Comparison of ENCODE assay signal across 18 cellular contexts in the genomic region with DNA sequence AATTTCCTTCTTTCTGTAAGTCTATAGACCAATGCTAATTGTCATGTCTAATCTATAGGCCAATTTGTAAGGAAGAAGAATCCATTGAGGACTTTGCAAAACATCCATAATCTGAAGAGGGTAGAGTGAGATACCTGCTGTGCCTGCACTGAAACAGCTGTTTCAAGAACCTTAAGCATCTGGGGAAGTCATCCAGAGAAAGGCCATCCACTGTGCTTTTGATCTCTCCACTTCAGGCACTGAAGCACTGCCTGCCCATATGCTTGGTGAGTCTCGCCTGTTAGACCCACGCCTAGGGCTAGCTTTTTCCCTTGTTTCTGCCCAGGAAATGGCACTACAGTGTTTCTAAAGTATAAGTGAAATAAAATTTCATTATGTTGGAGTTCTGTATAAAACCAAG.
DNase-seq lines count a peak whose midpoint lies in the region; ATAC-seq and TF ChIP-seq lines count a peak whose summit lies in the region.
"Had no signal": no experiment of that assay in that cellular context is flagged by ENCODE, and none has a peak within 500 bp of the region (broad histone marks: within the 10 kb centered on the region; RNA-seq: fewer than 3 reads in every experiment).

No MANE protein-coding gene starts in this region.

- no peaks in the 10 kb centered on the region for H3K79me2 ChIP-seq in GM23338 (replicated peaks; ENCODE audit: insufficient read depth)

- H3F3A ChIP-seq in GM23338 (replicated peaks; ENCODE audit: low read depth) = no peaks in the 10 kb centered on the region

- no peak for TF ChIP-seq EP300 in tibial nerve (IDR thresholded peaks at IDR 0.05)

- no peak overlapping the region for H2AFZ ChIP-seq in GM23338

- no peaks in the 10 kb centered on the region for H4K20me1 ChIP-seq in GM23338 (replicated peaks; ENCODE audit: insufficient read depth)

- no peak overlapping the region for H3K4me3 Mint-ChIP-seq in GM23338
- no peak overlapping the region for H3K4me3 Mint-ChIP-seq in endodermal cell

- H3K27me3 ChIP-seq in GM23338 (ENCODE audit: insufficient read depth) (no peaks in the 10 kb centered on the region), endodermal cell (ENCODE audit: control insufficient read depth, insufficient read depth, low read length, poor library complexity, severe bottlenecking) (no peaks in the 10 kb centered on the region), tibial nerve (no peaks in the 10 kb centered on the region)

- CTCF ChIA-PET in HEK293T (lab: Yijun Ruan, JAX) = no interaction called here

- H3K27ac Mint-ChIP-seq in GM23338 = no peak overlapping the region
- H3K27ac Mint-ChIP-seq in endodermal cell = no peak overlapping the region

- H3K9me2 ChIP-seq in GM23338 (ENCODE audit: insufficient read depth) = no peaks in the 10 kb centered on the region

- H3K9me3 Mint-ChIP-seq in GM23338 (no peaks in the 10 kb centered on the region), endodermal cell (peaks cover 3% of the 10 kb centered on the region)

- no peak overlapping the region for H3K4me2 ChIP-seq in GM23338

- no peak overlapping the region for H3K9ac ChIP-seq in endodermal cell (ENCODE audit: extremely low read depth, low read length, poor library complexity, severe bottlenecking)

- WGBS in endodermal cell (ENCODE audit: insufficient coverage in 1 of 2, insufficient read length in 1 of 2), 2 experiments = 72 to 80% methylated on average over 1 to 2 of the region's 2 CpGs
- 64 to 69% methylated on average over 2 of the region's 2 CpGs for WGBS in tibial nerve, 2 donors

- H3K36me3 Mint-ChIP-seq in GM23338 (ENCODE audit: low read depth) (no peaks in the 10 kb centered on the region), endodermal cell (ENCODE audit: low read depth) (no peaks in the 10 kb centered on the region)

- H3K4me1 ChIP-seq in GM23338 (ENCODE audit: insufficient read depth) = no peaks in the 10 kb centered on the region
- H3K4me1 ChIP-seq in endodermal cell (ENCODE audit: control insufficient read depth, insufficient read depth, low read length) = no peaks in the 10 kb centered on the region
- no peaks in the 10 kb centered on the region for H3K4me1 ChIP-seq in tibial nerve

- POLR2A ChIA-PET in HEK293T (lab: Yijun Ruan, JAX) = no interaction called here

- no peak overlapping the region for H3K27ac ChIP-seq in GM23338 (ENCODE audit: low read depth)
- no peak overlapping the region for H3K27ac ChIP-seq in endodermal cell (ENCODE audit: low read depth, low read length)
- no peak overlapping the region for H3K27ac ChIP-seq in tibial nerve
- H3K27ac ChIP-seq: C4-2B, SK-N-MC had no signal

- DNase-seq in DMS53 (lab: John Stamatoyannopoulos, UW) (peak; percentile 74), GM23338 (ENCODE audit: low spot score) (peak; percentile 24), NCI-H510A (lab: John Stamatoyannopoulos, UW) (peak; percentile 27), endodermal cell (peak; percentile 51), left cardiac atrium (no peak), CD1c-positive myeloid dendritic cell (ENCODE audit: extremely low spot score) (no peak), tibial nerve (ENCODE audit: low spot score in 2 of 2) (no peak), HEK293T (ENCODE audit: extremely low spot score) (no peak)
- DNase-seq: ACHN, GF-D8, MM.1S, NCI-H1105 treated with DMSO at 0.1 percent for 48 hours, NCI-H526 treated with DMSO at 0.1 percent for 48 hours, OCI-M1, SHP77 had no signal

- no peak for TF ChIP-seq CTCF in GM23338 (conservative IDR thresholded peaks at IDR 0.05; ENCODE audit: low read depth in 2 of 2)
- no peak for TF ChIP-seq CTCF in endodermal cell (conservative IDR thresholded peaks at IDR 0.05)
- no peak for TF ChIP-seq CTCF in tibial nerve (IDR thresholded peaks at IDR 0.05)

- H3K36me3 ChIP-seq in GM23338 (ENCODE audit: insufficient read depth) (no peaks in the 10 kb centered on the region), endodermal cell (ENCODE audit: control insufficient read depth, insufficient read depth, low read length) (no peaks in the 10 kb centered on the region), tibial nerve (no peaks in the 10 kb centered on the region)

- ATAC-seq in GM23338 (peak; percentile 81), left cardiac atrium (no peak)
- ATAC-seq: HCT116 had no signal

- intact Hi-C loops in left cardiac atrium (cut with DNase I) = no loop called here

- H3K9me3 ChIP-seq in endodermal cell (ENCODE audit: control insufficient read depth, low read length) (no peaks in the 10 kb centered on the region), tibial nerve (no peaks in the 10 kb centered on the region)

- peaks cover 2% of the 10 kb centered on the region for H3K27me3 Mint-ChIP-seq in GM23338 (ENCODE audit: insufficient read depth, low read depth, poor library complexity)
- H3K27me3 Mint-ChIP-seq in endodermal cell (ENCODE audit: insufficient read depth) = no peaks in the 10 kb centered on the region

- TF ChIP-seq POLR2A in tibial nerve (IDR thresholded peaks at IDR 0.05) = no peak

- H3K4me1 Mint-ChIP-seq in GM23338 (peaks cover 9% of the 10 kb centered on the region; the same call in 2 of the 3 replicates), endodermal cell (no peaks in the 10 kb centered on the region)

- H3K4me3 ChIP-seq in GM23338 = no peak overlapping the region
- no peak overlapping the region for H3K4me3 ChIP-seq in endodermal cell (ENCODE audit: low read length)
- no peak overlapping the region for H3K4me3 ChIP-seq in tibial nerve
- H3K4me3 ChIP-seq: SK-N-MC had no signal

TF ChIP-seq in GM23338, 12 proteins besides CTCF, POLR2A, EP300 and RAD21 (continues in another document):
- TF ChIP-seq NANOG (IDR thresholded peaks at IDR 0.05; ENCODE audit: borderline replicate concordance) (no peak; the same call in 1 of the 2 replicates), JUNB (IDR thresholded peaks at IDR 0.05; ENCODE audit: unreplicated experiment) (no peak)
- TF ChIP-seq, protein P1, sequence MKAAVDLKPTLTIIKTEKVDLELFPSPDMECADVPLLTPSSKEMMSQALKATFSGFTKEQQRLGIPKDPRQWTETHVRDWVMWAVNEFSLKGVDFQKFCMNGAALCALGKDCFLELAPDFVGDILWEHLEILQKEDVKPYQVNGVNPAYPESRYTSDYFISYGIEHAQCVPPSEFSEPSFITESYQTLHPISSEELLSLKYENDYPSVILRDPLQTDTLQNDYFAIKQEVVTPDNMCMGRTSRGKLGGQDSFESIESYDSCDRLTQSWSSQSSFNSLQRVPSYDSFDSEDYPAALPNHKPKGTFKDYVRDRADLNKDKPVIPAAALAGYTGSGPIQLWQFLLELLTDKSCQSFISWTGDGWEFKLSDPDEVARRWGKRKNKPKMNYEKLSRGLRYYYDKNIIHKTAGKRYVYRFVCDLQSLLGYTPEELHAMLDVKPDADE (IDR thresholded peaks at IDR 0.05) = no peak

TF ChIP-seq in HEK293T, 16 proteins besides CTCF, POLR2A, EP300 and RAD21:
- TF ChIP-seq BHLHE40 (IDR thresholded peaks at IDR 0.05; ENCODE audit: borderline replicate concordance) = no peak
- TF ChIP-seq LEF1 (IDR thresholded peaks at IDR 0.05; ENCODE audit: borderline replicate concordance) = no peak
- TF ChIP-seq, protein P2, sequence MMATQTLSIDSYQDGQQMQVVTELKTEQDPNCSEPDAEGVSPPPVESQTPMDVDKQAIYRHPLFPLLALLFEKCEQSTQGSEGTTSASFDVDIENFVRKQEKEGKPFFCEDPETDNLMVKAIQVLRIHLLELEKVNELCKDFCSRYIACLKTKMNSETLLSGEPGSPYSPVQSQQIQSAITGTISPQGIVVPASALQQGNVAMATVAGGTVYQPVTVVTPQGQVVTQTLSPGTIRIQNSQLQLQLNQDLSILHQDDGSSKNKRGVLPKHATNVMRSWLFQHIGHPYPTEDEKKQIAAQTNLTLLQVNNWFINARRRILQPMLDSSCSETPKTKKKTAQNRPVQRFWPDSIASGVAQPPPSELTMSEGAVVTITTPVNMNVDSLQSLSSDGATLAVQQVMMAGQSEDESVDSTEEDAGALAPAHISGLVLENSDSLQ (IDR thresholded peaks at IDR 0.05) = no peak
- no peak for TF ChIP-seq ZNF384 (IDR thresholded peaks at IDR 0.05)
- TF ChIP-seq CTBP1 (IDR thresholded peaks at IDR 0.05; ENCODE audit: borderline replicate concordance) = no peak
- no peak for TF ChIP-seq FOXK2 (IDR thresholded peaks at IDR 0.05)

Comparison
In these comparisons a context has a peak if more than half of its experiments do, and no peak if none do; other contexts are left out.
1. DNase-seq: peak in DMS53 (single experiment), GM23338 (single experiment), NCI-H510A (single experiment) and endodermal cell (single experiment); none in left cardiac atrium (single experiment), CD1c-positive myeloid dendritic cell (single experiment), tibial nerve (0 of 2) and HEK293T (single experiment).